In the genomic region with DNA sequence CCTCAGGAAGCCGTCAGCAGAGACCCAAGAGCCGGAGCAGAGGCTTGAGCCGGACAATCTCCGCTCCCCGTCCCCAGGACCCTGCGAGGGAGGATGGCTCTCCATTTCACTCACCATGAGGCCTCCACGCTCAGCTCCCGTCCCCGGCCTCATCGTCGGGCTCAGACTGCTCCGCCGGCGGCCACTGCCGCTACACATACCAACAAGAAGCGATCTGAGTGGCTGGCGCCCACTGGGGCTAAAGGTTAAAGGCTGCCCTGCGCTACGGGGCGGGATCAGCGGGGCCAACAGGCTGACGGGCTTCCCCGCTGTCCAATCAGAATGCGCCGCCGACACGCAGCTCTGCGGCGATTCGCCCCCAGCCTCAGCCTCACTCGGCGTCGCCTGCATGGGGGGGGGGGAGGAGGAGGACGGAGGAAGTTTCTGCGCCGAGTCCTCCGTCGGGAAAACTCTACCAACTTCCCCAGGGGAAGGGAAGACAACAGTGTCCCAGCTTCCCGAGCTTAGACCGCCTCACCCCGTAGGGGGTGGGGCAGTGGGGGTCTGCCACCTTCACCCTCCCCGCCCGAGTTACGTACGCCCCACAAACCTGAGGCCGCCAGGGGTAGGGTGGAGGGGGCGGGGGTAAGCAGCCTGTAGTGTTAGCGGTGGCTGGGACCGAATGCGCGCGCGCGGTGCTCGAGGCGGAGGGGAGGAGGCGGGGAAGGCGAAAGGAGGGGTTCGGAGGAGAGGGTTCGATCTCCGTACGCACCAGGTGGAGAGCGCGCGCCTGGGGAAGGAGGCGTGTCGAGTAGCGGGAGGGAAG, we compare ENCODE assay signal across 1 cellular context.
A peak's percentile ranks its signal among the peaks of the same experiment; 100 is the strongest.
TF ChIP-seq lines count a peak whose summit lies in the region.

A gene (minus strand): TSS at position 220 of the 805 bp plus-strand sequence. CDS start 22 bp downstream, at position 198.

TF ChIP-seq in WTC11, 78 proteins besides CTCF, POLR2A, EP300 and RAD21 (continued from another document):
- TF ChIP-seq TCF7 (CRISPR knock-in tag; IDR thresholded peaks at IDR 0.05; ENCODE audit: low read depth) (peak; percentile 75; the same call in 1 of the 2 replicates), ZNF219 (CRISPR knock-in tag; IDR thresholded peaks at IDR 0.05; ENCODE audit: borderline replicate concordance) (no peak), HMGA2 (CRISPR knock-in tag; IDR thresholded peaks at IDR 0.05) (no peak)
- TF ChIP-seq, protein P1, sequence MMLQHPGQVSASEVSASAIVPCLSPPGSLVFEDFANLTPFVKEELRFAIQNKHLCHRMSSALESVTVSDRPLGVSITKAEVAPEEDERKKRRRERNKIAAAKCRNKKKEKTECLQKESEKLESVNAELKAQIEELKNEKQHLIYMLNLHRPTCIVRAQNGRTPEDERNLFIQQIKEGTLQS (CRISPR knock-in tag; conservative IDR thresholded peaks at IDR 0.05): no peak
- TF ChIP-seq, protein P2, sequence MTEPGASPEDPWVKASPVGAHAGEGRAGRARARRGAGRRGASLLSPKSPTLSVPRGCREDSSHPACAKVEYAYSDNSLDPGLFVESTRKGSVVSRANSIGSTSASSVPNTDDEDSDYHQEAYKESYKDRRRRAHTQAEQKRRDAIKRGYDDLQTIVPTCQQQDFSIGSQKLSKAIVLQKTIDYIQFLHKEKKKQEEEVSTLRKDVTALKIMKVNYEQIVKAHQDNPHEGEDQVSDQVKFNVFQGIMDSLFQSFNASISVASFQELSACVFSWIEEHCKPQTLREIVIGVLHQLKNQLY (CRISPR knock-in tag; IDR thresholded peaks at IDR 0.05): no peak
- TF ChIP-seq, protein P3, sequence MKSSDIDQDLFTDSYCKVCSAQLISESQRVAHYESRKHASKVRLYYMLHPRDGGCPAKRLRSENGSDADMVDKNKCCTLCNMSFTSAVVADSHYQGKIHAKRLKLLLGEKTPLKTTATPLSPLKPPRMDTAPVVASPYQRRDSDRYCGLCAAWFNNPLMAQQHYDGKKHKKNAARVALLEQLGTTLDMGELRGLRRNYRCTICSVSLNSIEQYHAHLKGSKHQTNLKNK (CRISPR knock-in tag; IDR thresholded peaks at IDR 0.05): no peak
